Comparison of ENCODE assay signal across 8 cellular contexts in the genomic region with DNA sequence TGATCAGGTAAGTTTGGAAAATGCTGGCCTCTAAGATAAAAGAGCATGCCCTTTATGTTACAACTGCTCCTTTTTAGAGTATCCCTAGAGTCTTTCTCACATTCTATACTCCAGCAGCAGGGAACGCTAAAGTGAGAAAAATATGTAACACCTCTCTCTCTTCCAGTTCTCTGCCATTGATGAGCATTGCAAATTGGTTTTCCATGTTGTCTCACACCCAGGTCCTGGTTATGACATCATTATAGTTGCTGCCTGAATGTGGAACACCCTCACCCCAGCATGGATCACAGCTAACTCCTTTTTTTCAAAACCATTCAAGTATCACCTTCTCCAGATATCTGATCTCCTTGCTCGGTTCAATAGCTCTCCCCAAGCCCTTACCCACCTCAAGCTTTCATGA.
"Had no signal": no experiment of that assay in that cellular context is flagged by ENCODE, and none has a peak within 500 bp of the region (broad histone marks: within the 10 kb centered on the region; RNA-seq: fewer than 3 reads in every experiment).

No MANE protein-coding gene starts in this region.

- ATAC-seq: GM12878 had no signal

- FAIRE-seq: G401.6, GM12878, GM12891, GM12892, GM18507, GM19239 had no signal

- DNase-seq: GDM1, GF-D8 had no signal

- H3K4me3 ChIP-seq: GM12878 had no signal
